ENCODE assay signal across 1 cellular context in the genomic region with DNA sequence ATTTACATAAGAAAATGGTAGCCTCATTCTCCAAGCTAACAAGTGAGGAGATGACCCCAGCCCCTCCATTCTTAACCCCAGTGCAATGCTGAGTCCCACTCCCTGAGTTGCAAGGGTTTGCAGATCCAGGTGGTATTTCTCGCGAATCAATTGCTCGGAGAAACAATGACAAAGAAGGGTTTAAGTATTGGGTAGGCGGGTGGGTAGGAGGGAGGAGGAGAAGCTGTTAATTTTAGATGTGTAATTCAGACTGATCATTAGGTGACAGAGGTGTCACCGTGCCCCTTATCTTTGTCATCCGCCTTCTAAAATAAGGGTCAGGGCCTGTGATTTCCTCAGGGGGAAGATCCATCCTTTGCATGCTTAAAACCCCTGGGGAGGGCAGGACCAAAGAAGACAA.
TF ChIP-seq lines count a peak whose summit lies in the region.

No MANE protein-coding gene starts in this region.

TF ChIP-seq in GM23338, 12 proteins besides CTCF, POLR2A, EP300 and RAD21 (continued from another document):
- TF ChIP-seq, protein P1, sequence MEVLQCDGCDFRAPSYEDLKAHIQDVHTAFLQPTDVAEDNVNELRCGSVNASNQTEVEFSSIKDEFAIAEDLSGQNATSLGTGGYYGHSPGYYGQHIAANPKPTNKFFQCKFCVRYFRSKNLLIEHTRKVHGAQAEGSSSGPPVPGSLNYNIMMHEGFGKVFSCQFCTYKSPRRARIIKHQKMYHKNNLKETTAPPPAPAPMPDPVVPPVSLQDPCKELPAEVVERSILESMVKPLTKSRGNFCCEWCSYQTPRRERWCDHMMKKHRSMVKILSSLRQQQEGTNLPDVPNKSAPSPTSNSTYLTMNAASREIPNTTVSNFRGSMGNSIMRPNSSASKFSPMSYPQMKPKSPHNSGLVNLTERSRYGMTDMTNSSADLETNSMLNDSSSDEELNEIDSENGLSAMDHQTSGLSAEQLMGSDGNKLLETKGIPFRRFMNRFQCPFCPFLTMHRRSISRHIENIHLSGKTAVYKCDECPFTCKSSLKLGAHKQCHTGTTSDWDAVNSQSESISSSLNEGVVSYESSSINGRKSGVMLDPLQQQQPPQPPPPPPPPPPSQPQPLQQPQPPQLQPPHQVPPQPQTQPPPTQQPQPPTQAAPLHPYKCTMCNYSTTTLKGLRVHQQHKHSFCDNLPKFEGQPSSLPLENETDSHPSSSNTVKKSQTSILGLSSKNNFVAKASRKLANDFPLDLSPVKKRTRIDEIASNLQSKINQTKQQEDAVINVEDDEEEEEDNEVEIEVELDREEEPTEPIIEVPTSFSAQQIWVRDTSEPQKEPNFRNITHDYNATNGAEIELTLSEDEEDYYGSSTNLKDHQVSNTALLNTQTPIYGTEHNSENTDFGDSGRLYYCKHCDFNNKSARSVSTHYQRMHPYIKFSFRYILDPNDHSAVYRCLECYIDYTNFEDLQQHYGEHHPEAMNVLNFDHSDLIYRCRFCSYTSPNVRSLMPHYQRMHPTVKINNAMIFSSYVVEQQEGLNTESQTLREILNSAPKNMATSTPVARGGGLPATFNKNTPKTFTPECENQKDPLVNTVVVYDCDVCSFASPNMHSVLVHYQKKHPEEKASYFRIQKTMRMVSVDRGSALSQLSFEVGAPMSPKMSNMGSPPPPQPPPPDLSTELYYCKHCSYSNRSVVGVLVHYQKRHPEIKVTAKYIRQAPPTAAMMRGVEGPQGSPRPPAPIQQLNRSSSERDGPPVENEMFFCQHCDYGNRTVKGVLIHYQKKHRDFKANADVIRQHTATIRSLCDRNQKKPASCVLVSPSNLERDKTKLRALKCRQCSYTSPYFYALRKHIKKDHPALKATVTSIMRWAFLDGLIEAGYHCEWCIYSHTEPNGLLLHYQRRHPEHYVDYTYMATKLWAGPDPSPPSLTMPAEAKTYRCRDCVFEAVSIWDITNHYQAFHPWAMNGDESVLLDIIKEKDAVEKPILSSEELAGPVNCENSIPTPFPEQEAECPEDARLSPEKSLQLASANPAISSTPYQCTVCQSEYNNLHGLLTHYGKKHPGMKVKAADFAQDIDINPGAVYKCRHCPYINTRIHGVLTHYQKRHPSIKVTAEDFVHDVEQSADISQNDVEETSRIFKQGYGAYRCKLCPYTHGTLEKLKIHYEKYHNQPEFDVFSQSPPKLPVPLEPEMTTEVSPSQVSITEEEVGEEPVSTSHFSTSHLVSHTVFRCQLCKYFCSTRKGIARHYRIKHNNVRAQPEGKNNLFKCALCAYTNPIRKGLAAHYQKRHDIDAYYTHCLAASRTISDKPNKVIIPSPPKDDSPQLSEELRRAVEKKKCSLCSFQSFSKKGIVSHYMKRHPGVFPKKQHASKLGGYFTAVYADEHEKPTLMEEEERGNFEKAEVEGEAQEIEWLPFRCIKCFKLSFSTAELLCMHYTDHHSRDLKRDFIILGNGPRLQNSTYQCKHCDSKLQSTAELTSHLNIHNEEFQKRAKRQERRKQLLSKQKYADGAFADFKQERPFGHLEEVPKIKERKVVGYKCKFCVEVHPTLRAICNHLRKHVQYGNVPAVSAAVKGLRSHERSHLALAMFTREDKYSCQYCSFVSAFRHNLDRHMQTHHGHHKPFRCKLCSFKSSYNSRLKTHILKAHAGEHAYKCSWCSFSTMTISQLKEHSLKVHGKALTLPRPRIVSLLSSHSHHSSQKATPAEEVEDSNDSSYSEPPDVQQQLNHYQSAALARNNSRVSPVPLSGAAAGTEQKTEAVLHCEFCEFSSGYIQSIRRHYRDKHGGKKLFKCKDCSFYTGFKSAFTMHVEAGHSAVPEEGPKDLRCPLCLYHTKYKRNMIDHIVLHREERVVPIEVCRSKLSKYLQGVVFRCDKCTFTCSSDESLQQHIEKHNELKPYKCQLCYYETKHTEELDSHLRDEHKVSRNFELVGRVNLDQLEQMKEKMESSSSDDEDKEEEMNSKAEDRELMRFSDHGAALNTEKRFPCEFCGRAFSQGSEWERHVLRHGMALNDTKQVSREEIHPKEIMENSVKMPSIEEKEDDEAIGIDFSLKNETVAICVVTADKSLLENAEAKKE (CRISPR knock-in tag; IDR thresholded peaks at IDR 0.05), result no peak
